ENCODE assay signal across 1 cellular context in the genomic region with DNA sequence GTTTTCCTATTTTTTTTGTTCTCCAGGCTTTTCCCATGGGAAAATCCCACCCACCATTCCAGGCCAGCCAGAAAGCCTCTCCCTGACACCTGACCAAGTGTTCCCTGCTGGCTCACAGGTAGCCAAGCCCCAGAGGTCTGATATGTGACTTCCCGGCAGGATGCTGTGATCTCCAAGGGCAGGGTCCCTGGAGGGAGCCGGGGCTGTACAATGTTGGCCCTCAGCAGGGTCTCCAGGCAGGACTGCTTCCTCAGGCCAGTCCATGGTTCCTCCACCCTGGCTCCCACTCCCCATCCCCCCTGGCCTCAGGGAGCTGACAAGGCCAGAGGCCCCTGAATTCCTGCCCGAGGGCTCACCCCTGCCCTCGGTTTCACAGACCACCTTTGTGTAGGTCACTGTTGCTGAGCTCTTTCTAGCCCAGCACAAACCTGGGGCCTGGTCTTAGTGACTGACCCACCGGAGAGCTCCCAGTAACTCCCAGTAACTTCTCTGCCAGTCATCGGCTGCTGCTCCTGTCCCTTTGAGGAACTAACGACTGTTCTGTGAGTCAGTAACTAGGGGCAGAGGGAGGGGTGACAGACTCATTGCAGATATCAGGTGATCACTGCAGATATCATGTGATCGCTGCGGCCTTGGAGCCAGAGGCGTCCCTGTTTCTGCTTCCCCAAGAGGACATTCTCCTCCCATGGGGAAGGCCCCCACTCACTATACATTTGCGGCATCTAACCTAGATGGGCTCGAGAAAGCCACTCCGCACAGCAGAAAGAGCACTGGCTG.
A peak's percentile ranks its signal among the peaks of the same experiment; 100 is the strongest.
TF ChIP-seq lines count a peak whose summit lies in the region.

No MANE protein-coding gene starts in this region.

TF ChIP-seq in GM12878, 131 proteins besides CTCF, POLR2A, EP300 and RAD21 (continues in another document):
- TF ChIP-seq ATF7 (IDR thresholded peaks at IDR 0.05; ENCODE audit: low read depth) (peak; percentile 39; the same call in 1 of the 2 replicates), PML (IDR thresholded peaks at IDR 0.05; ENCODE audit: low read length) (no peak), PAX5 (IDR thresholded peaks at IDR 0.05; ENCODE audit: borderline replicate concordance, low read depth, low read length) (no peak), ZSCAN29 (IDR thresholded peaks at IDR 0.05) (no peak), BCL3 (IDR thresholded peaks at IDR 0.05; ENCODE audit: borderline replicate concordance, insufficient read depth, low read depth, low read length, poor library complexity, severe bottlenecking) (no peak), FOS (IDR thresholded peaks at IDR 0.05; ENCODE audit: borderline replicate concordance, extremely low read depth, insufficient read length) (peak; percentile 20), ATF3 (IDR thresholded peaks at IDR 0.05; ENCODE audit: borderline replicate concordance, extremely low read depth, low read depth, low read length) (peak; percentile 61; the same call in 1 of the 2 replicates), SP1 (IDR thresholded peaks at IDR 0.05; ENCODE audit: low read depth, low read length) (no peak), MLLT1 (IDR thresholded peaks at IDR 0.05) (peak; percentile 53; the same call in 1 of the 2 replicates), MTA2 (IDR thresholded peaks at IDR 0.05; ENCODE audit: low read depth) (peak; percentile 15; the same call in 1 of the 2 replicates), EGR1 (IDR thresholded peaks at IDR 0.05; ENCODE audit: borderline replicate concordance in 1 of 2, low read depth in 2 of 2, low read length in 2 of 2) (no peak), HCFC1 (IDR thresholded peaks at IDR 0.05; ENCODE audit: low read length) (peak; percentile 39; the same call in 1 of the 2 replicates), RAD51 (IDR thresholded peaks at IDR 0.05) (peak; percentile 98), RFX5 (IDR thresholded peaks at IDR 0.05; ENCODE audit: low read depth, low read length) (peak; percentile 37; the same call in 1 of the 2 replicates), EED (IDR thresholded peaks at IDR 0.05; ENCODE audit: low read depth) (peak; percentile 26; the same call in 1 of the 2 replicates), MTA3 (IDR thresholded peaks at IDR 0.05; ENCODE audit: borderline replicate concordance, low read length) (no peak), SMC3 (IDR thresholded peaks at IDR 0.05; ENCODE audit: borderline replicate concordance, low read length) (no peak), WRNIP1 (IDR thresholded peaks at IDR 0.05; ENCODE audit: borderline replicate concordance, low read depth, low read length) (no peak), JUND (IDR thresholded peaks at IDR 0.05; ENCODE audit: low read depth, low read length) (no peak), RUNX3 (IDR thresholded peaks at IDR 0.05; ENCODE audit: low read length) (0 out of 2 replicates have a peak, but pooled peaks have one; percentile 14), MXI1 (IDR thresholded peaks at IDR 0.05; ENCODE audit: low read depth, low read length) (0 out of 2 replicates have a peak, but pooled peaks have one; percentile 28), NRF1 (conservative IDR thresholded peaks at IDR 0.05; ENCODE audit: low read depth, low read length) (no peak), NR2C1 (IDR thresholded peaks at IDR 0.05) (no peak), BHLHE40 (IDR thresholded peaks at IDR 0.05; ENCODE audit: borderline replicate concordance in 1 of 2, low read depth in 2 of 2, low read length in 1 of 2) (0 out of 4 replicates have a peak, but pooled peaks of 1 of the 2 experiments have one; percentile 15), SIN3A (IDR thresholded peaks at IDR 0.05; ENCODE audit: low read depth, low read length) (peak; percentile 58; the same call in 1 of the 2 replicates), FOXK2 (IDR thresholded peaks at IDR 0.05) (no peak), EZH2 (IDR thresholded peaks at IDR 0.05; ENCODE audit: borderline replicate concordance, control insufficient read depth, low read depth, low read length) (no peak), ZNF207 (IDR thresholded peaks at IDR 0.05; ENCODE audit: borderline replicate concordance) (no peak)
- TF ChIP-seq, protein P1, sequence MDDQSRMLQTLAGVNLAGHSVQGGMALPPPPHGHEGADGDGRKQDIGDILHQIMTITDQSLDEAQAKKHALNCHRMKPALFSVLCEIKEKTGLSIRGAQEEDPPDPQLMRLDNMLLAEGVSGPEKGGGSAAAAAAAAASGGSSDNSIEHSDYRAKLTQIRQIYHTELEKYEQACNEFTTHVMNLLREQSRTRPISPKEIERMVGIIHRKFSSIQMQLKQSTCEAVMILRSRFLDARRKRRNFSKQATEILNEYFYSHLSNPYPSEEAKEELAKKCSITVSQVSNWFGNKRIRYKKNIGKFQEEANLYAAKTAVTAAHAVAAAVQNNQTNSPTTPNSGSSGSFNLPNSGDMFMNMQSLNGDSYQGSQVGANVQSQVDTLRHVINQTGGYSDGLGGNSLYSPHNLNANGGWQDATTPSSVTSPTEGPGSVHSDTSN (IDR thresholded peaks at IDR 0.05; ENCODE audit: insufficient replicate concordance, low read depth, low read length), result peak; percentile 80
- TF ChIP-seq, protein P2, sequence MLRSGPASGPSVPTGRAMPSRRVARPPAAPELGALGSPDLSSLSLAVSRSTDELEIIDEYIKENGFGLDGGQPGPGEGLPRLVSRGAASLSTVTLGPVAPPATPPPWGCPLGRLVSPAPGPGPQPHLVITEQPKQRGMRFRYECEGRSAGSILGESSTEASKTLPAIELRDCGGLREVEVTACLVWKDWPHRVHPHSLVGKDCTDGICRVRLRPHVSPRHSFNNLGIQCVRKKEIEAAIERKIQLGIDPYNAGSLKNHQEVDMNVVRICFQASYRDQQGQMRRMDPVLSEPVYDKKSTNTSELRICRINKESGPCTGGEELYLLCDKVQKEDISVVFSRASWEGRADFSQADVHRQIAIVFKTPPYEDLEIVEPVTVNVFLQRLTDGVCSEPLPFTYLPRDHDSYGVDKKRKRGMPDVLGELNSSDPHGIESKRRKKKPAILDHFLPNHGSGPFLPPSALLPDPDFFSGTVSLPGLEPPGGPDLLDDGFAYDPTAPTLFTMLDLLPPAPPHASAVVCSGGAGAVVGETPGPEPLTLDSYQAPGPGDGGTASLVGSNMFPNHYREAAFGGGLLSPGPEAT (IDR thresholded peaks at IDR 0.05; ENCODE audit: low read depth), result peak; percentile 50
- TF ChIP-seq, protein P3, sequence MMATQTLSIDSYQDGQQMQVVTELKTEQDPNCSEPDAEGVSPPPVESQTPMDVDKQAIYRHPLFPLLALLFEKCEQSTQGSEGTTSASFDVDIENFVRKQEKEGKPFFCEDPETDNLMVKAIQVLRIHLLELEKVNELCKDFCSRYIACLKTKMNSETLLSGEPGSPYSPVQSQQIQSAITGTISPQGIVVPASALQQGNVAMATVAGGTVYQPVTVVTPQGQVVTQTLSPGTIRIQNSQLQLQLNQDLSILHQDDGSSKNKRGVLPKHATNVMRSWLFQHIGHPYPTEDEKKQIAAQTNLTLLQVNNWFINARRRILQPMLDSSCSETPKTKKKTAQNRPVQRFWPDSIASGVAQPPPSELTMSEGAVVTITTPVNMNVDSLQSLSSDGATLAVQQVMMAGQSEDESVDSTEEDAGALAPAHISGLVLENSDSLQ (IDR thresholded peaks at IDR 0.05), result peak; percentile 95
- TF ChIP-seq, protein P4, sequence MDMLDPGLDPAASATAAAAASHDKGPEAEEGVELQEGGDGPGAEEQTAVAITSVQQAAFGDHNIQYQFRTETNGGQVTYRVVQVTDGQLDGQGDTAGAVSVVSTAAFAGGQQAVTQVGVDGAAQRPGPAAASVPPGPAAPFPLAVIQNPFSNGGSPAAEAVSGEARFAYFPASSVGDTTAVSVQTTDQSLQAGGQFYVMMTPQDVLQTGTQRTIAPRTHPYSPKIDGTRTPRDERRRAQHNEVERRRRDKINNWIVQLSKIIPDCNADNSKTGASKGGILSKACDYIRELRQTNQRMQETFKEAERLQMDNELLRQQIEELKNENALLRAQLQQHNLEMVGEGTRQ (IDR thresholded peaks at IDR 0.05; ENCODE audit: borderline replicate concordance, low read depth, low read length), result peak; percentile 82
- TF ChIP-seq, protein P5, sequence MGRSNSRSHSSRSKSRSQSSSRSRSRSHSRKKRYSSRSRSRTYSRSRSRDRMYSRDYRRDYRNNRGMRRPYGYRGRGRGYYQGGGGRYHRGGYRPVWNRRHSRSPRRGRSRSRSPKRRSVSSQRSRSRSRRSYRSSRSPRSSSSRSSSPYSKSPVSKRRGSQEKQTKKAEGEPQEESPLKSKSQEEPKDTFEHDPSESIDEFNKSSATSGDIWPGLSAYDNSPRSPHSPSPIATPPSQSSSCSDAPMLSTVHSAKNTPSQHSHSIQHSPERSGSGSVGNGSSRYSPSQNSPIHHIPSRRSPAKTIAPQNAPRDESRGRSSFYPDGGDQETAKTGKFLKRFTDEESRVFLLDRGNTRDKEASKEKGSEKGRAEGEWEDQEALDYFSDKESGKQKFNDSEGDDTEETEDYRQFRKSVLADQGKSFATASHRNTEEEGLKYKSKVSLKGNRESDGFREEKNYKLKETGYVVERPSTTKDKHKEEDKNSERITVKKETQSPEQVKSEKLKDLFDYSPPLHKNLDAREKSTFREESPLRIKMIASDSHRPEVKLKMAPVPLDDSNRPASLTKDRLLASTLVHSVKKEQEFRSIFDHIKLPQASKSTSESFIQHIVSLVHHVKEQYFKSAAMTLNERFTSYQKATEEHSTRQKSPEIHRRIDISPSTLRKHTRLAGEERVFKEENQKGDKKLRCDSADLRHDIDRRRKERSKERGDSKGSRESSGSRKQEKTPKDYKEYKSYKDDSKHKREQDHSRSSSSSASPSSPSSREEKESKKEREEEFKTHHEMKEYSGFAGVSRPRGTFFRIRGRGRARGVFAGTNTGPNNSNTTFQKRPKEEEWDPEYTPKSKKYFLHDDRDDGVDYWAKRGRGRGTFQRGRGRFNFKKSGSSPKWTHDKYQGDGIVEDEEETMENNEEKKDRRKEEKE (IDR thresholded peaks at IDR 0.05), result no peak
- TF ChIP-seq, protein P6, sequence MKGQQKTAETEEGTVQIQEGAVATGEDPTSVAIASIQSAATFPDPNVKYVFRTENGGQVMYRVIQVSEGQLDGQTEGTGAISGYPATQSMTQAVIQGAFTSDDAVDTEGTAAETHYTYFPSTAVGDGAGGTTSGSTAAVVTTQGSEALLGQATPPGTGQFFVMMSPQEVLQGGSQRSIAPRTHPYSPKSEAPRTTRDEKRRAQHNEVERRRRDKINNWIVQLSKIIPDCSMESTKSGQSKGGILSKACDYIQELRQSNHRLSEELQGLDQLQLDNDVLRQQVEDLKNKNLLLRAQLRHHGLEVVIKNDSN (IDR thresholded peaks at IDR 0.05; ENCODE audit: borderline replicate concordance, extremely low read length, insufficient read depth, low read depth, low read length), result peak; percentile 69
- TF ChIP-seq, protein P7, sequence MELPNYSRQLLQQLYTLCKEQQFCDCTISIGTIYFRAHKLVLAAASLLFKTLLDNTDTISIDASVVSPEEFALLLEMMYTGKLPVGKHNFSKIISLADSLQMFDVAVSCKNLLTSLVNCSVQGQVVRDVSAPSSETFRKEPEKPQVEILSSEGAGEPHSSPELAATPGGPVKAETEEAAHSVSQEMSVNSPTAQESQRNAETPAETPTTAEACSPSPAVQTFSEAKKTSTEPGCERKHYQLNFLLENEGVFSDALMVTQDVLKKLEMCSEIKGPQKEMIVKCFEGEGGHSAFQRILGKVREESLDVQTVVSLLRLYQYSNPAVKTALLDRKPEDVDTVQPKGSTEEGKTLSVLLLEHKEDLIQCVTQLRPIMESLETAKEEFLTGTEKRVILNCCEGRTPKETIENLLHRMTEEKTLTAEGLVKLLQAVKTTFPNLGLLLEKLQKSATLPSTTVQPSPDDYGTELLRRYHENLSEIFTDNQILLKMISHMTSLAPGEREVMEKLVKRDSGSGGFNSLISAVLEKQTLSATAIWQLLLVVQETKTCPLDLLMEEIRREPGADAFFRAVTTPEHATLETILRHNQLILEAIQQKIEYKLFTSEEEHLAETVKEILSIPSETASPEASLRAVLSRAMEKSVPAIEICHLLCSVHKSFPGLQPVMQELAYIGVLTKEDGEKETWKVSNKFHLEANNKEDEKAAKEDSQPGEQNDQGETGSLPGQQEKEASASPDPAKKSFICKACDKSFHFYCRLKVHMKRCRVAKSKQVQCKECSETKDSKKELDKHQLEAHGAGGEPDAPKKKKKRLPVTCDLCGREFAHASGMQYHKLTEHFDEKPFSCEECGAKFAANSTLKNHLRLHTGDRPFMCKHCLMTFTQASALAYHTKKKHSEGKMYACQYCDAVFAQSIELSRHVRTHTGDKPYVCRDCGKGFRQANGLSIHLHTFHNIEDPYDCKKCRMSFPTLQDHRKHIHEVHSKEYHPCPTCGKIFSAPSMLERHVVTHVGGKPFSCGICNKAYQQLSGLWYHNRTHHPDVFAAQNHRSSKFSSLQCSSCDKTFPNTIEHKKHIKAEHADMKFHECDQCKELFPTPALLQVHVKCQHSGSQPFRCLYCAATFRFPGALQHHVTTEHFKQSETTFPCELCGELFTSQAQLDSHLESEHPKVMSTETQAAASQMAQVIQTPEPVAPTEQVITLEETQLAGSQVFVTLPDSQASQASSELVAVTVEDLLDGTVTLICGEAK (IDR thresholded peaks at IDR 0.05; ENCODE audit: borderline replicate concordance), result no peak
- TF ChIP-seq, protein P8, sequence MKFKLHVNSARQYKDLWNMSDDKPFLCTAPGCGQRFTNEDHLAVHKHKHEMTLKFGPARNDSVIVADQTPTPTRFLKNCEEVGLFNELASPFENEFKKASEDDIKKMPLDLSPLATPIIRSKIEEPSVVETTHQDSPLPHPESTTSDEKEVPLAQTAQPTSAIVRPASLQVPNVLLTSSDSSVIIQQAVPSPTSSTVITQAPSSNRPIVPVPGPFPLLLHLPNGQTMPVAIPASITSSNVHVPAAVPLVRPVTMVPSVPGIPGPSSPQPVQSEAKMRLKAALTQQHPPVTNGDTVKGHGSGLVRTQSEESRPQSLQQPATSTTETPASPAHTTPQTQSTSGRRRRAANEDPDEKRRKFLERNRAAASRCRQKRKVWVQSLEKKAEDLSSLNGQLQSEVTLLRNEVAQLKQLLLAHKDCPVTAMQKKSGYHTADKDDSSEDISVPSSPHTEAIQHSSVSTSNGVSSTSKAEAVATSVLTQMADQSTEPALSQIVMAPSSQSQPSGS (IDR thresholded peaks at IDR 0.05; ENCODE audit: low read length), result no peak
